18 cellular contexts compared by ENCODE assay signal in genomic region chr2:136015688-136016087, GRCh38.
"Had no signal": no experiment of that assay in that cellular context is flagged by ENCODE, and none has a peak within 500 bp of the region (broad histone marks: within the 10 kb centered on the region; RNA-seq: fewer than 3 reads in every experiment).

No MANE protein-coding gene starts in this region.

- ATAC-seq: right lobe of liver had no signal

- H3K27me3 ChIP-seq: brain microvascular endothelial cell, right lobe of liver, stomach had no signal

- H3K36me3 ChIP-seq: brain microvascular endothelial cell, right lobe of liver, stomach, thoracic aorta had no signal

- H3K27ac ChIP-seq: brain microvascular endothelial cell, right lobe of liver, stomach, thoracic aorta had no signal

- H3K4me1 ChIP-seq: right lobe of liver had no signal

- H3K9me3 Mint-ChIP-seq: activated B cell treated with CpG ODN at 0.5 μM for 24 hours, endodermal cell had no signal

- H3K4me3 Mint-ChIP-seq: activated B cell treated with CpG ODN at 0.5 μM for 24 hours; activated CD4-positive, alpha-beta T cell treated with anti-CD3 and anti-CD28 coated beads, Interleukin-2, amount 10 ng/mL, durations not matched to agents 7 days and 5 days; endodermal cell; T-helper 1 cell treated with Interleukin-12 subunit alpha and Interleukin-12 subunit beta and Interleukin-4 antibody, amounts not matched to agents 30 μg/mL and 1 μg/mL, for 36 hours had no signal

- DNase-seq: activated B cell treated with CpG ODN at 0.5 μM for 24 hours; activated CD4-positive, alpha-beta T cell treated with anti-CD3 and anti-CD28 coated beads, Interleukin-2, amount 10 ng/mL, durations not matched to agents 7 days and 5 days; activated effector memory CD4-positive, alpha-beta T cell treated with Interleukin-2 at 50 U/mL for 16 hours; activated T-cell treated with anti-CD3 and anti-CD28 coated beads for 4 hours; amniotic stem cell; brain microvascular endothelial cell; cerebellar nuclear complex; dermis blood vessel endothelial cell; endodermal cell; erythroblast; hippocampal formation; occipital lobe; right lobe of liver; stomach had no signal

- H3K9me3 ChIP-seq: right lobe of liver, stomach, thoracic aorta had no signal

- H3K27ac Mint-ChIP-seq: activated B cell treated with CpG ODN at 0.5 μM for 24 hours; activated CD4-positive, alpha-beta T cell treated with anti-CD3 and anti-CD28 coated beads, Interleukin-2, amount 10 ng/mL, durations not matched to agents 7 days and 5 days; activated naive CD4-positive, alpha-beta T cell treated with anti-CD3 and anti-CD28 coated beads, Interleukin-2, amount 50 U/mL, for 72 hours; endodermal cell; progenitor cell of endocrine pancreas; T-helper 1 cell treated with Interleukin-12 subunit alpha and Interleukin-12 subunit beta and Interleukin-4 antibody, amounts not matched to agents 30 μg/mL and 1 μg/mL, for 36 hours had no signal

- H3K27me3 Mint-ChIP-seq: activated B cell treated with CpG ODN at 0.5 μM for 24 hours; activated CD4-positive, alpha-beta T cell treated with anti-CD3 and anti-CD28 coated beads, Interleukin-2, amount 10 ng/mL, durations not matched to agents 7 days and 5 days; progenitor cell of endocrine pancreas had no signal

- H3K4me3 ChIP-seq: right lobe of liver, stomach, thoracic aorta had no signal
